Comparison of ENCODE assay signal across 1 cellular context in the genomic region with DNA sequence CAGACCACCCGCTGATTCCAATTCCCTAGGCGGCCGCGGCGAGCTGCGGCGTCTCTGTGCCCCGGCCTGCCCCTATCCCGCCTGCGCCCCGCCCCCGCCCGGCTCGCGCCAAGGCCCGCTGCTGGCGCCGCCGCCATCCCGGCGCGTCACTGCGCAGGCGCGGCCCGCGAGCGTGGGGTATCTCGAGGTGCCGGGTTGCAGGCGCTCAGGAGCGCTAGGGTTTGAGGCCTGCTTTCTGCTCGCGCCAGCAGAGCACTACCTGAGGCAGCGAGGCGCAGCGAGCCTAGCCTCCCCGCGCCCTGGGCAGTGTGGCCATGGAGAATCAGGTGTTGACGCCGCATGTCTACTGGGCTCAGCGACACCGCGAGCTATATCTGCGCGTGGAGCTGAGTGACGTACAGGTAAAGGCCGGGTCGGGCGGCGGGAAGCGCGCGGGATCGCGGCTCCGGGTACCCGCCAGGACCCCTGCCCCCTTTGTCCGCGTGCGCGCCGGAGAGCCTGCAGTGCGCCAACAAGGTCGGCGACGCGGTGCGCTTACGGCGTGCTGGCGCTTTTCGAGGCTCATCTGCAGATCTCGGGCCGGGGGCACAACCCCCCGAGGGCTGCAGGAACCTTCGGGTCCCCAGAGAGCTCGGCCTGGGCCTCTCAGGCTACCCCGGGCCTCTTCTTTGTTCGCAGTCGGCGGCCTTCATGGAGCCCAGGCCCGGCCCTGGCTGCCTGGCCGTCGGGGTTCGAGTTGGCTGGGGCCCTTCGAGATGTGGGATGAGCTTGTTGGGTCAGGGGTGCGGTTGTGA.
TF ChIP-seq lines count a peak whose summit lies in the region.

A gene with protein sequence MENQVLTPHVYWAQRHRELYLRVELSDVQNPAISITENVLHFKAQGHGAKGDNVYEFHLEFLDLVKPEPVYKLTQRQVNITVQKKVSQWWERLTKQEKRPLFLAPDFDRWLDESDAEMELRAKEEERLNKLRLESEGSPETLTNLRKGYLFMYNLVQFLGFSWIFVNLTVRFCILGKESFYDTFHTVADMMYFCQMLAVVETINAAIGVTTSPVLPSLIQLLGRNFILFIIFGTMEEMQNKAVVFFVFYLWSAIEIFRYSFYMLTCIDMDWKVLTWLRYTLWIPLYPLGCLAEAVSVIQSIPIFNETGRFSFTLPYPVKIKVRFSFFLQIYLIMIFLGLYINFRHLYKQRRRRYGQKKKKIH (plus strand): TSS at position 146 of the 794 bp plus-strand sequence. CDS start 169 bp downstream, at position 315.

TF ChIP-seq in WTC11, 78 proteins besides CTCF, POLR2A, EP300 and RAD21 (continued from another document and continues in another):
- TF ChIP-seq, protein P1, sequence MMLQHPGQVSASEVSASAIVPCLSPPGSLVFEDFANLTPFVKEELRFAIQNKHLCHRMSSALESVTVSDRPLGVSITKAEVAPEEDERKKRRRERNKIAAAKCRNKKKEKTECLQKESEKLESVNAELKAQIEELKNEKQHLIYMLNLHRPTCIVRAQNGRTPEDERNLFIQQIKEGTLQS (CRISPR knock-in tag; conservative IDR thresholded peaks at IDR 0.05): no peak
- TF ChIP-seq, protein P2, sequence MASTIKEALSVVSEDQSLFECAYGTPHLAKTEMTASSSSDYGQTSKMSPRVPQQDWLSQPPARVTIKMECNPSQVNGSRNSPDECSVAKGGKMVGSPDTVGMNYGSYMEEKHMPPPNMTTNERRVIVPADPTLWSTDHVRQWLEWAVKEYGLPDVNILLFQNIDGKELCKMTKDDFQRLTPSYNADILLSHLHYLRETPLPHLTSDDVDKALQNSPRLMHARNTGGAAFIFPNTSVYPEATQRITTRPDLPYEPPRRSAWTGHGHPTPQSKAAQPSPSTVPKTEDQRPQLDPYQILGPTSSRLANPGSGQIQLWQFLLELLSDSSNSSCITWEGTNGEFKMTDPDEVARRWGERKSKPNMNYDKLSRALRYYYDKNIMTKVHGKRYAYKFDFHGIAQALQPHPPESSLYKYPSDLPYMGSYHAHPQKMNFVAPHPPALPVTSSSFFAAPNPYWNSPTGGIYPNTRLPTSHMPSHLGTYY (CRISPR knock-in tag; IDR thresholded peaks at IDR 0.05): no peak
- TF ChIP-seq, protein P3, sequence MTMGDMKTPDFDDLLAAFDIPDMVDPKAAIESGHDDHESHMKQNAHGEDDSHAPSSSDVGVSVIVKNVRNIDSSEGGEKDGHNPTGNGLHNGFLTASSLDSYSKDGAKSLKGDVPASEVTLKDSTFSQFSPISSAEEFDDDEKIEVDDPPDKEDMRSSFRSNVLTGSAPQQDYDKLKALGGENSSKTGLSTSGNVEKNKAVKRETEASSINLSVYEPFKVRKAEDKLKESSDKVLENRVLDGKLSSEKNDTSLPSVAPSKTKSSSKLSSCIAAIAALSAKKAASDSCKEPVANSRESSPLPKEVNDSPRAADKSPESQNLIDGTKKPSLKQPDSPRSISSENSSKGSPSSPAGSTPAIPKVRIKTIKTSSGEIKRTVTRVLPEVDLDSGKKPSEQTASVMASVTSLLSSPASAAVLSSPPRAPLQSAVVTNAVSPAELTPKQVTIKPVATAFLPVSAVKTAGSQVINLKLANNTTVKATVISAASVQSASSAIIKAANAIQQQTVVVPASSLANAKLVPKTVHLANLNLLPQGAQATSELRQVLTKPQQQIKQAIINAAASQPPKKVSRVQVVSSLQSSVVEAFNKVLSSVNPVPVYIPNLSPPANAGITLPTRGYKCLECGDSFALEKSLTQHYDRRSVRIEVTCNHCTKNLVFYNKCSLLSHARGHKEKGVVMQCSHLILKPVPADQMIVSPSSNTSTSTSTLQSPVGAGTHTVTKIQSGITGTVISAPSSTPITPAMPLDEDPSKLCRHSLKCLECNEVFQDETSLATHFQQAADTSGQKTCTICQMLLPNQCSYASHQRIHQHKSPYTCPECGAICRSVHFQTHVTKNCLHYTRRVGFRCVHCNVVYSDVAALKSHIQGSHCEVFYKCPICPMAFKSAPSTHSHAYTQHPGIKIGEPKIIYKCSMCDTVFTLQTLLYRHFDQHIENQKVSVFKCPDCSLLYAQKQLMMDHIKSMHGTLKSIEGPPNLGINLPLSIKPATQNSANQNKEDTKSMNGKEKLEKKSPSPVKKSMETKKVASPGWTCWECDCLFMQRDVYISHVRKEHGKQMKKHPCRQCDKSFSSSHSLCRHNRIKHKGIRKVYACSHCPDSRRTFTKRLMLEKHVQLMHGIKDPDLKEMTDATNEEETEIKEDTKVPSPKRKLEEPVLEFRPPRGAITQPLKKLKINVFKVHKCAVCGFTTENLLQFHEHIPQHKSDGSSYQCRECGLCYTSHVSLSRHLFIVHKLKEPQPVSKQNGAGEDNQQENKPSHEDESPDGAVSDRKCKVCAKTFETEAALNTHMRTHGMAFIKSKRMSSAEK (CRISPR knock-in tag; IDR thresholded peaks at IDR 0.05; ENCODE audit: borderline replicate concordance): no peak
- TF ChIP-seq TCF7 (CRISPR knock-in tag; IDR thresholded peaks at IDR 0.05; ENCODE audit: low read depth) (0 out of 2 replicates have a peak, but pooled peaks have one; percentile 87), JAZF1 (CRISPR knock-in tag; IDR thresholded peaks at IDR 0.05) (no peak), ETV6 (CRISPR knock-in tag; IDR thresholded peaks at IDR 0.05) (peak; percentile 97), NFE2L1 (CRISPR knock-in tag; IDR thresholded peaks at IDR 0.05) (no peak; the same call in 1 of the 2 replicates), CREM (CRISPR knock-in tag; IDR thresholded peaks at IDR 0.05) (peak; percentile 54; the same call in 1 of the 2 replicates), NR2C2 (CRISPR knock-in tag; IDR thresholded peaks at IDR 0.05) (no peak; the same call in 1 of the 2 replicates), TEAD4 (CRISPR knock-in tag; IDR thresholded peaks at IDR 0.05) (peak; percentile 59; the same call in 1 of the 2 replicates), GRHL2 (CRISPR knock-in tag; IDR thresholded peaks at IDR 0.05; ENCODE audit: insufficient replicate concordance, severe bottlenecking) (no peak), ATF1 (CRISPR knock-in tag; IDR thresholded peaks at IDR 0.05) (no peak), CBFB (CRISPR knock-in tag; IDR thresholded peaks at IDR 0.05; ENCODE audit: low read depth) (no peak), FOXP1 (CRISPR knock-in tag; IDR thresholded peaks at IDR 0.05; ENCODE audit: borderline replicate concordance) (peak; percentile 97), SMAD3 (CRISPR knock-in tag; IDR thresholded peaks at IDR 0.05; ENCODE audit: borderline replicate concordance) (0 out of 2 replicates have a peak, but pooled peaks have one; percentile 16), ZNF232 (CRISPR knock-in tag; IDR thresholded peaks at IDR 0.05) (0 out of 2 replicates have a peak, but pooled peaks have one; percentile 53), CREB1 (CRISPR knock-in tag; IDR thresholded peaks at IDR 0.05) (no peak), PRRX2 (CRISPR knock-in tag; IDR thresholded peaks at IDR 0.05) (no peak), RORB (CRISPR knock-in tag; IDR thresholded peaks at IDR 0.05) (no peak), GABPB1 (CRISPR knock-in tag; IDR thresholded peaks at IDR 0.05) (peak; percentile 11; the same call in 1 of the 2 replicates), ZNF263 (CRISPR knock-in tag; IDR thresholded peaks at IDR 0.05; ENCODE audit: low read depth) (no peak)
- TF ChIP-seq, protein P4, sequence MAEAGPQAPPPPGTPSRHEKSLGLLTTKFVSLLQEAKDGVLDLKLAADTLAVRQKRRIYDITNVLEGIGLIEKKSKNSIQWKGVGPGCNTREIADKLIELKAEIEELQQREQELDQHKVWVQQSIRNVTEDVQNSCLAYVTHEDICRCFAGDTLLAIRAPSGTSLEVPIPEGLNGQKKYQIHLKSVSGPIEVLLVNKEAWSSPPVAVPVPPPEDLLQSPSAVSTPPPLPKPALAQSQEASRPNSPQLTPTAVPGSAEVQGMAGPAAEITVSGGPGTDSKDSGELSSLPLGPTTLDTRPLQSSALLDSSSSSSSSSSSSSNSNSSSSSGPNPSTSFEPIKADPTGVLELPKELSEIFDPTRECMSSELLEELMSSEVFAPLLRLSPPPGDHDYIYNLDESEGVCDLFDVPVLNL (CRISPR knock-in tag; IDR thresholded peaks at IDR 0.05; ENCODE audit: borderline replicate concordance, low read depth): no peak
- TF ChIP-seq, protein P5, sequence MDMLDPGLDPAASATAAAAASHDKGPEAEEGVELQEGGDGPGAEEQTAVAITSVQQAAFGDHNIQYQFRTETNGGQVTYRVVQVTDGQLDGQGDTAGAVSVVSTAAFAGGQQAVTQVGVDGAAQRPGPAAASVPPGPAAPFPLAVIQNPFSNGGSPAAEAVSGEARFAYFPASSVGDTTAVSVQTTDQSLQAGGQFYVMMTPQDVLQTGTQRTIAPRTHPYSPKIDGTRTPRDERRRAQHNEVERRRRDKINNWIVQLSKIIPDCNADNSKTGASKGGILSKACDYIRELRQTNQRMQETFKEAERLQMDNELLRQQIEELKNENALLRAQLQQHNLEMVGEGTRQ (CRISPR knock-in tag; IDR thresholded peaks at IDR 0.05): no peak
- TF ChIP-seq, protein P6, sequence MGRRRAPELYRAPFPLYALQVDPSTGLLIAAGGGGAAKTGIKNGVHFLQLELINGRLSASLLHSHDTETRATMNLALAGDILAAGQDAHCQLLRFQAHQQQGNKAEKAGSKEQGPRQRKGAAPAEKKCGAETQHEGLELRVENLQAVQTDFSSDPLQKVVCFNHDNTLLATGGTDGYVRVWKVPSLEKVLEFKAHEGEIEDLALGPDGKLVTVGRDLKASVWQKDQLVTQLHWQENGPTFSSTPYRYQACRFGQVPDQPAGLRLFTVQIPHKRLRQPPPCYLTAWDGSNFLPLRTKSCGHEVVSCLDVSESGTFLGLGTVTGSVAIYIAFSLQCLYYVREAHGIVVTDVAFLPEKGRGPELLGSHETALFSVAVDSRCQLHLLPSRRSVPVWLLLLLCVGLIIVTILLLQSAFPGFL (CRISPR knock-in tag; IDR thresholded peaks at IDR 0.05; ENCODE audit: borderline replicate concordance): 0 out of 2 replicates have a peak, but pooled peaks have one; percentile 72
- TF ChIP-seq, protein P7, sequence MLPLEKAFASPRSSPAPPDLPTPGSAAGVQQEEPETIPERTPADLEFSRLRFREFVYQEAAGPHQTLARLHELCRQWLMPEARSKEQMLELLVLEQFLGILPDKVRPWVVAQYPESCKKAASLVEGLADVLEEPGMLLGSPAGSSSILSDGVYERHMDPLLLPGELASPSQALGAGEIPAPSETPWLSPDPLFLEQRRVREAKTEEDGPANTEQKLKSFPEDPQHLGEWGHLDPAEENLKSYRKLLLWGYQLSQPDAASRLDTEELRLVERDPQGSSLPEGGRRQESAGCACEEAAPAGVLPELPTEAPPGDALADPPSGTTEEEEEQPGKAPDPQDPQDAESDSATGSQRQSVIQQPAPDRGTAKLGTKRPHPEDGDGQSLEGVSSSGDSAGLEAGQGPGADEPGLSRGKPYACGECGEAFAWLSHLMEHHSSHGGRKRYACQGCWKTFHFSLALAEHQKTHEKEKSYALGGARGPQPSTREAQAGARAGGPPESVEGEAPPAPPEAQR (CRISPR knock-in tag; IDR thresholded peaks at IDR 0.05): no peak
- TF ChIP-seq, protein P8, sequence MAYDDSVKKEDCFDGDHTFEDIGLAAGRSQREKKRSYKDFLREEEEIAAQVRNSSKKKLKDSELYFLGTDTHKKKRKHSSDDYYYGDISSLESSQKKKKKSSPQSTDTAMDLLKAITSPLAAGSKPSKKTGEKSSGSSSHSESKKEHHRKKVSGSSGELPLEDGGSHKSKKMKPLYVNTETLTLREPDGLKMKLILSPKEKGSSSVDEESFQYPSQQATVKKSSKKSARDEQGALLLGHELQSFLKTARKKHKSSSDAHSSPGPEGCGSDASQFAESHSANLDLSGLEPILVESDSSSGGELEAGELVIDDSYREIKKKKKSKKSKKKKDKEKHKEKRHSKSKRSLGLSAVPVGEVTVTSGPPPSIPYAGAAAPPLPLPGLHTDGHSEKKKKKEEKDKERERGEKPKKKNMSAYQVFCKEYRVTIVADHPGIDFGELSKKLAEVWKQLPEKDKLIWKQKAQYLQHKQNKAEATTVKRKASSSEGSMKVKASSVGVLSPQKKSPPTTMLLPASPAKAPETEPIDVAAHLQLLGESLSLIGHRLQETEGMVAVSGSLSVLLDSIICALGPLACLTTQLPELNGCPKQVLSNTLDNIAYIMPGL (CRISPR knock-in tag; IDR thresholded peaks at IDR 0.05): peak; percentile 77
- TF ChIP-seq, protein P9, sequence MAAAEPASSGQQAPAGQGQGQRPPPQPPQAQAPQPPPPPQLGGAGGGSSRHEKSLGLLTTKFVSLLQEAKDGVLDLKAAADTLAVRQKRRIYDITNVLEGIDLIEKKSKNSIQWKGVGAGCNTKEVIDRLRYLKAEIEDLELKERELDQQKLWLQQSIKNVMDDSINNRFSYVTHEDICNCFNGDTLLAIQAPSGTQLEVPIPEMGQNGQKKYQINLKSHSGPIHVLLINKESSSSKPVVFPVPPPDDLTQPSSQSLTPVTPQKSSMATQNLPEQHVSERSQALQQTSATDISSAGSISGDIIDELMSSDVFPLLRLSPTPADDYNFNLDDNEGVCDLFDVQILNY (CRISPR knock-in tag; IDR thresholded peaks at IDR 0.05): peak; percentile 76
- TF ChIP-seq, protein P10, sequence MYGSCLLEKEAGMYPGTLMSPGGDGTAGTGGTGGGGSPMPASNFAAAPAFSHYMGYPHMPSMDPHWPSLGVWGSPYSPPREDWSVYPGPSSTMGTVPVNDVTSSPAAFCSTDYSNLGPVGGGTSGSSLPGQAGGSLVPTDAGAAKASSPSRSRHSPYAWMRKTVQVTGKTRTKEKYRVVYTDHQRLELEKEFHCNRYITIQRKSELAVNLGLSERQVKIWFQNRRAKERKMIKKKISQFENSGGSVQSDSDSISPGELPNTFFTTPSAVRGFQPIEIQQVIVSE (CRISPR knock-in tag; IDR thresholded peaks at IDR 0.05; ENCODE audit: borderline replicate concordance): no peak
- TF ChIP-seq, protein P11, sequence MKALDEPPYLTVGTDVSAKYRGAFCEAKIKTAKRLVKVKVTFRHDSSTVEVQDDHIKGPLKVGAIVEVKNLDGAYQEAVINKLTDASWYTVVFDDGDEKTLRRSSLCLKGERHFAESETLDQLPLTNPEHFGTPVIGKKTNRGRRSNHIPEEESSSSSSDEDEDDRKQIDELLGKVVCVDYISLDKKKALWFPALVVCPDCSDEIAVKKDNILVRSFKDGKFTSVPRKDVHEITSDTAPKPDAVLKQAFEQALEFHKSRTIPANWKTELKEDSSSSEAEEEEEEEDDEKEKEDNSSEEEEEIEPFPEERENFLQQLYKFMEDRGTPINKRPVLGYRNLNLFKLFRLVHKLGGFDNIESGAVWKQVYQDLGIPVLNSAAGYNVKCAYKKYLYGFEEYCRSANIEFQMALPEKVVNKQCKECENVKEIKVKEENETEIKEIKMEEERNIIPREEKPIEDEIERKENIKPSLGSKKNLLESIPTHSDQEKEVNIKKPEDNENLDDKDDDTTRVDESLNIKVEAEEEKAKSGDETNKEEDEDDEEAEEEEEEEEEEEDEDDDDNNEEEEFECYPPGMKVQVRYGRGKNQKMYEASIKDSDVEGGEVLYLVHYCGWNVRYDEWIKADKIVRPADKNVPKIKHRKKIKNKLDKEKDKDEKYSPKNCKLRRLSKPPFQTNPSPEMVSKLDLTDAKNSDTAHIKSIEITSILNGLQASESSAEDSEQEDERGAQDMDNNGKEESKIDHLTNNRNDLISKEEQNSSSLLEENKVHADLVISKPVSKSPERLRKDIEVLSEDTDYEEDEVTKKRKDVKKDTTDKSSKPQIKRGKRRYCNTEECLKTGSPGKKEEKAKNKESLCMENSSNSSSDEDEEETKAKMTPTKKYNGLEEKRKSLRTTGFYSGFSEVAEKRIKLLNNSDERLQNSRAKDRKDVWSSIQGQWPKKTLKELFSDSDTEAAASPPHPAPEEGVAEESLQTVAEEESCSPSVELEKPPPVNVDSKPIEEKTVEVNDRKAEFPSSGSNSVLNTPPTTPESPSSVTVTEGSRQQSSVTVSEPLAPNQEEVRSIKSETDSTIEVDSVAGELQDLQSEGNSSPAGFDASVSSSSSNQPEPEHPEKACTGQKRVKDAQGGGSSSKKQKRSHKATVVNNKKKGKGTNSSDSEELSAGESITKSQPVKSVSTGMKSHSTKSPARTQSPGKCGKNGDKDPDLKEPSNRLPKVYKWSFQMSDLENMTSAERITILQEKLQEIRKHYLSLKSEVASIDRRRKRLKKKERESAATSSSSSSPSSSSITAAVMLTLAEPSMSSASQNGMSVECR (CRISPR knock-in tag; IDR thresholded peaks at IDR 0.05; ENCODE audit: borderline replicate concordance): peak; percentile 94
